ENCODE assay signal across 10 cellular contexts in genomic region chr9:82127993-82128710, GRCh38.
A peak's percentile ranks its signal among the peaks of the same experiment; 100 is the strongest.
DNase-seq lines count a peak whose midpoint lies in the region; ATAC-seq and TF ChIP-seq lines count a peak whose summit lies in the region.
"Had no signal": no experiment of that assay in that cellular context is flagged by ENCODE, and none has a peak within 500 bp of the region (broad histone marks: within the 10 kb centered on the region; RNA-seq: fewer than 3 reads in every experiment).

No MANE protein-coding gene starts in this region.

- CTCF ChIA-PET in HEK293T (lab: Yijun Ruan, JAX) = no interaction called here

- intact Hi-C loops in left lung (cut with DNase I) = no loop called here

- no peaks in the 10 kb centered on the region for H3K9me2 ChIP-seq in Loucy (replicated peaks; ENCODE audit: low read depth, low read length)

- H3K9ac ChIP-seq in Loucy (ENCODE audit: low read depth, low read length, poor library complexity, severe bottlenecking) = no peak overlapping the region

- H3K27me3 Mint-ChIP-seq in naive B cell = no peaks in the 10 kb centered on the region
- no peaks in the 10 kb centered on the region for H3K27me3 Mint-ChIP-seq in T-helper 2 cell treated with Interferon-gamma antibody and Interleukin-4, amounts not matched to agents 5 μg/mL and 100 μg/mL, for 36 hours (ENCODE audit: low read depth)

- no peaks in the 10 kb centered on the region for H3F3A ChIP-seq in Loucy (ENCODE audit: low read depth)

- no peaks in the 10 kb centered on the region for H3K36me3 Mint-ChIP-seq in naive B cell
- no peaks in the 10 kb centered on the region for H3K36me3 Mint-ChIP-seq in T-helper 2 cell treated with Interferon-gamma antibody and Interleukin-4, amounts not matched to agents 5 μg/mL and 100 μg/mL, for 36 hours (ENCODE audit: low read depth)

- H3K9me3 Mint-ChIP-seq in naive B cell = peaks cover 0 to 4% (median 0%) of the 10 kb centered on the region in 7 donors
- peaks cover 3% of the 10 kb centered on the region for H3K9me3 Mint-ChIP-seq in T-helper 2 cell treated with Interferon-gamma antibody and Interleukin-4, amounts not matched to agents 5 μg/mL and 100 μg/mL, for 36 hours

- no peaks in the 10 kb centered on the region for H3K9me3 ChIP-seq in Loucy (ENCODE audit: insufficient read depth, low read depth, low read length)
- no peaks in the 10 kb centered on the region for H3K9me3 ChIP-seq in left lung
- H3K9me3 ChIP-seq: thoracic aorta had no signal

- peak overlapping the region; percentile 86 to 96 (median 94) for H3K27ac Mint-ChIP-seq in naive B cell
- H3K27ac Mint-ChIP-seq in T-helper 2 cell treated with Interferon-gamma antibody and Interleukin-4, amounts not matched to agents 5 μg/mL and 100 μg/mL, for 36 hours = no peak overlapping the region

- H3K4me3 Mint-ChIP-seq in naive B cell = peak overlapping the region; percentile 28 to 82 (median 64)
- H3K4me3 Mint-ChIP-seq in T-helper 2 cell treated with Interferon-gamma antibody and Interleukin-4, amounts not matched to agents 5 μg/mL and 100 μg/mL, for 36 hours = no peak overlapping the region

- no peak overlapping the region for H3K27ac ChIP-seq in left lung
- H3K27ac ChIP-seq: skin epidermis, thoracic aorta had no signal

- H3K36me3 ChIP-seq in Loucy (ENCODE audit: insufficient read depth, low read length) (no peaks in the 10 kb centered on the region), left lung (no peaks in the 10 kb centered on the region)
- H3K36me3 ChIP-seq: thoracic aorta had no signal

- peaks cover 46 to 79% (median 64%) of the 10 kb centered on the region in 3 donors for H3K4me1 Mint-ChIP-seq in naive B cell
- no peaks in the 10 kb centered on the region for H3K4me1 Mint-ChIP-seq in T-helper 2 cell treated with Interferon-gamma antibody and Interleukin-4, amounts not matched to agents 5 μg/mL and 100 μg/mL, for 36 hours (ENCODE audit: low read depth)

- H3K79me2 ChIP-seq in Loucy (ENCODE audit: insufficient read depth, low read length) = no peaks in the 10 kb centered on the region

- H3K27me3 ChIP-seq in Loucy (ENCODE audit: insufficient read depth, low read length, poor library complexity, severe bottlenecking) (no peaks in the 10 kb centered on the region), left lung (no peaks in the 10 kb centered on the region)

- POLR2A ChIA-PET in HEK293T (lab: Yijun Ruan, JAX) = no interaction called here

- ATAC-seq in GM19043 (IDR thresholded peaks at IDR 0.05; ENCODE audit: low read depth, unreplicated experiment) = peak; percentile 71
- peak; percentile 92 for ATAC-seq in HG02759 (IDR thresholded peaks at IDR 0.05; ENCODE audit: unreplicated experiment)
- peak; percentile 93 to 94 for ATAC-seq in naive B cell (ENCODE audit: low read depth in 2 of 2)
- no peak for ATAC-seq in left lung

- H3K4me1 ChIP-seq in Loucy (ENCODE audit: insufficient read depth, low read length, poor library complexity, severe bottlenecking) (peaks cover 29% of the 10 kb centered on the region), left lung (no peaks in the 10 kb centered on the region)

- TF ChIP-seq CTCF in Loucy (conservative IDR thresholded peaks at IDR 0.05; ENCODE audit: low read length) (no peak), left lung (IDR thresholded peaks at IDR 0.05) (no peak)

- no peaks in the 10 kb centered on the region for H4K20me1 ChIP-seq in Loucy (ENCODE audit: insufficient read depth, low read length, poor library complexity, severe bottlenecking)

- peak overlapping the region; percentile 11 for H3K4me3 ChIP-seq in Loucy (ENCODE audit: low read length, poor library complexity, severe bottlenecking)
- H3K4me3 ChIP-seq in left lung = no peak overlapping the region
- H3K4me3 ChIP-seq: skin epidermis, thoracic aorta had no signal

- H2AFZ ChIP-seq in Loucy (ENCODE audit: low read length) = no peak overlapping the region

- DNase-seq in naive B cell (peak; percentile 75), left lung (no peak), HEK293T (ENCODE audit: extremely low spot score) (no peak)
- no peak for DNase-seq in T-helper 2 cell treated with Interferon-gamma antibody and Interleukin-4, amounts not matched to agents 5 μg/mL and 100 μg/mL, for 36 hours (ENCODE audit: low spot score)
- DNase-seq: activated gamma-delta T cell treated with Interleukin-2 at 50 U/mL for 16 hours had no signal

- peak overlapping the region; percentile 45 for H3K4me2 ChIP-seq in Loucy (ENCODE audit: low read depth, low read length, poor library complexity, severe bottlenecking)

TF ChIP-seq in HEK293T, 16 proteins besides CTCF, POLR2A, EP300 and RAD21:
- TF ChIP-seq PKNOX1 (IDR thresholded peaks at IDR 0.05) (no peak), FOXM1 (IDR thresholded peaks at IDR 0.05; ENCODE audit: borderline replicate concordance) (no peak)
